Comparison of ENCODE assay signal across 1 cellular context in genomic region chrX:2401590-2402360, GRCh38.
A peak's percentile ranks its signal among the peaks of the same experiment; 100 is the strongest.
TF ChIP-seq lines count a peak whose summit lies in the region.

No MANE protein-coding gene starts in this region.

TF ChIP-seq in HepG2, 621 proteins besides CTCF, POLR2A, EP300 and RAD21 (continued from another document and continues in another):
- TF ChIP-seq ZHX2 (IDR thresholded peaks at IDR 0.05; ENCODE audit: low read depth) (0 out of 2 replicates have a peak, but pooled peaks have one; percentile 38), ZHX2 (CRISPR knock-in tag; IDR thresholded peaks at IDR 0.05; ENCODE audit: borderline replicate concordance) (no peak), RNF219 (CRISPR knock-in tag; IDR thresholded peaks at IDR 0.05) (no peak), TCF7 (IDR thresholded peaks at IDR 0.05; ENCODE audit: low read depth) (peak; percentile 74), ZSCAN9 (CRISPR knock-in tag; IDR thresholded peaks at IDR 0.05; ENCODE audit: borderline replicate concordance) (no peak), RBAK (CRISPR knock-in tag; IDR thresholded peaks at IDR 0.05) (no peak), CHD2 (IDR thresholded peaks at IDR 0.05; ENCODE audit: low read depth, low read length) (no peak), ZNF784 (CRISPR knock-in tag; IDR thresholded peaks at IDR 0.05; ENCODE audit: borderline replicate concordance) (no peak), GPBP1L1 (CRISPR knock-in tag; IDR thresholded peaks at IDR 0.05) (no peak), ZNF160 (CRISPR knock-in tag; IDR thresholded peaks at IDR 0.05) (no peak), ZNF276 (CRISPR knock-in tag; IDR thresholded peaks at IDR 0.05; ENCODE audit: low read depth) (0 out of 2 replicates have a peak, but pooled peaks have one; percentile 24), MEIS1 (CRISPR knock-in tag; IDR thresholded peaks at IDR 0.05; ENCODE audit: borderline replicate concordance) (no peak), ZNF33B (CRISPR knock-in tag; IDR thresholded peaks at IDR 0.05) (no peak), PCBP1 (IDR thresholded peaks at IDR 0.05; ENCODE audit: borderline replicate concordance, low read depth, low read length) (no peak), MED13 (CRISPR knock-in tag; IDR thresholded peaks at IDR 0.05) (no peak; the same call in 1 of the 2 replicates), KLF12 (CRISPR knock-in tag; IDR thresholded peaks at IDR 0.05; ENCODE audit: borderline replicate concordance) (no peak), STAT6 (CRISPR knock-in tag; IDR thresholded peaks at IDR 0.05; ENCODE audit: borderline replicate concordance) (no peak), HES4 (CRISPR knock-in tag; IDR thresholded peaks at IDR 0.05; ENCODE audit: borderline replicate concordance) (no peak), ZMAT3 (CRISPR knock-in tag; conservative IDR thresholded peaks at IDR 0.05) (no peak), NFIC (IDR thresholded peaks at IDR 0.05; ENCODE audit: low read length) (peak; percentile 70), SCMH1 (CRISPR knock-in tag; IDR thresholded peaks at IDR 0.05; ENCODE audit: borderline replicate concordance) (no peak), ZMYM2 (CRISPR knock-in tag; IDR thresholded peaks at IDR 0.05) (no peak), RAD51 (IDR thresholded peaks at IDR 0.05; ENCODE audit: borderline replicate concordance) (no peak), MTERF4 (CRISPR knock-in tag; IDR thresholded peaks at IDR 0.05) (no peak), GTF2F1 (IDR thresholded peaks at IDR 0.05; ENCODE audit: low read length) (no peak), E2F5 (CRISPR knock-in tag; conservative IDR thresholded peaks at IDR 0.05) (no peak), HNRNPL (IDR thresholded peaks at IDR 0.05; ENCODE audit: low read depth, low read length) (0 out of 2 replicates have a peak, but pooled peaks have one; percentile 54), ZC3H13 (CRISPR knock-in tag; IDR thresholded peaks at IDR 0.05) (no peak), MATR3 (CRISPR knock-in tag; IDR thresholded peaks at IDR 0.05) (no peak), MAFG (CRISPR knock-in tag; IDR thresholded peaks at IDR 0.05) (no peak), ZNF790 (CRISPR knock-in tag; IDR thresholded peaks at IDR 0.05; ENCODE audit: borderline replicate concordance) (no peak), ZNF775 (CRISPR knock-in tag; IDR thresholded peaks at IDR 0.05; ENCODE audit: borderline replicate concordance) (no peak), MAFF (IDR thresholded peaks at IDR 0.05; ENCODE audit: low read depth, low read length) (no peak), FLYWCH1 (CRISPR knock-in tag; IDR thresholded peaks at IDR 0.05) (no peak), GATAD2A (CRISPR knock-in tag; IDR thresholded peaks at IDR 0.05) (peak; percentile 63), ZBTB39 (CRISPR knock-in tag; IDR thresholded peaks at IDR 0.05) (no peak), ZNF552 (CRISPR knock-in tag; IDR thresholded peaks at IDR 0.05; ENCODE audit: borderline replicate concordance) (no peak), YEATS2 (CRISPR knock-in tag; IDR thresholded peaks at IDR 0.05; ENCODE audit: borderline replicate concordance) (no peak), IRX3 (CRISPR knock-in tag; IDR thresholded peaks at IDR 0.05; ENCODE audit: borderline replicate concordance, low read depth) (no peak), BCL6 (CRISPR knock-in tag; IDR thresholded peaks at IDR 0.05) (peak; percentile 78), ZSCAN29 (CRISPR knock-in tag; conservative IDR thresholded peaks at IDR 0.05) (no peak), ZNF260 (CRISPR knock-in tag; IDR thresholded peaks at IDR 0.05; ENCODE audit: borderline replicate concordance, low read depth) (no peak), NFRKB (IDR thresholded peaks at IDR 0.05) (no peak), SKI (IDR thresholded peaks at IDR 0.05; ENCODE audit: partially characterized antibody) (no peak), SALL1 (CRISPR knock-in tag; IDR thresholded peaks at IDR 0.05) (peak; percentile 47; the same call in 1 of the 2 replicates), ZFP82 (CRISPR knock-in tag; IDR thresholded peaks at IDR 0.05; ENCODE audit: borderline replicate concordance) (no peak)
